In genomic region chr3:24951186-24951585, GRCh38 we compare ENCODE assay signal across 13 cellular contexts.
A peak's percentile ranks its signal among the peaks of the same experiment; 100 is the strongest.
DNase-seq lines count a peak whose midpoint lies in the region; ATAC-seq and TF ChIP-seq lines count a peak whose summit lies in the region.
"Had no signal": no experiment of that assay in that cellular context is flagged by ENCODE, and none has a peak within 500 bp of the region (broad histone marks: within the 10 kb centered on the region; RNA-seq: fewer than 3 reads in every experiment).

No MANE protein-coding gene starts in this region.

- H3K9me2 ChIP-seq in neural cell (ENCODE audit: insufficient read depth, low read length): no peaks in the 10 kb centered on the region

- peak overlapping the region; percentile 31 for H3K9ac ChIP-seq in neural cell (ENCODE audit: low read length)

- TF ChIP-seq CTCF in neural cell (IDR thresholded peaks at IDR 0.05; ENCODE audit: poor library complexity, severe bottlenecking): no peak

- intact Hi-C loops in cardiac septum (cut with DNase I) (no loop called here), Right ventricle myocardium superior (cut with DNase I) (no loop called here)

- peak overlapping the region; percentile 93 for H3K27ac ChIP-seq in neural cell (ENCODE audit: low read length)
- H3K27ac ChIP-seq: A549 had no signal

- in situ Hi-C loops in SK-MEL-5 (cut with HindIII; ENCODE audit: low pct_unique_long_range_greater_than_20kb, low sequenced_read_pairs): no loop called here

- H3F3A ChIP-seq in neural cell (ENCODE audit: insufficient read depth, low read length, poor library complexity, severe bottlenecking): peaks cover 7% of the 10 kb centered on the region

- no peak overlapping the region for H2AFZ ChIP-seq in neural cell (ENCODE audit: low read depth, low read length)

- peak; percentile 44 for DNase-seq in SK-MEL-5 (ENCODE audit: low read depth, low spot score)
- peak; percentile 61 for DNase-seq in globus pallidus (ENCODE audit: low spot score)
- peak; percentile 73 for DNase-seq in superior temporal gyrus (ENCODE audit: extremely low spot score)
- DNase-seq in cardiac septum (ENCODE audit: low spot score): no peak
- DNase-seq in Right ventricle myocardium superior: no peak
- no peak for DNase-seq in kidney tubule cell (ENCODE audit: low spot score)
- DNase-seq: DMS79, GDM1 had no signal

- TF ChIP-seq EP300 in neural cell (conservative IDR thresholded peaks at IDR 0.05; ENCODE audit: poor library complexity, severe bottlenecking): no peak

- H3K9me3 ChIP-seq in neural cell (ENCODE audit: low read length): no peaks in the 10 kb centered on the region
- H3K9me3 ChIP-seq: A549 had no signal

- H3K27me3 ChIP-seq in neural cell (ENCODE audit: insufficient read depth, low read depth, low read length): no peaks in the 10 kb centered on the region

- ATAC-seq in GM18517 (IDR thresholded peaks at IDR 0.05; ENCODE audit: unreplicated experiment) (no peak), Right ventricle myocardium superior (ENCODE audit: poor library complexity) (no peak)
- ATAC-seq: A549, HCT116, K562 had no signal

- H3K4me3 ChIP-seq in neural cell (ENCODE audit: low read length): no peak overlapping the region
- H3K4me3 ChIP-seq: A549, K562 had no signal

- H3K4me2 ChIP-seq in neural cell (ENCODE audit: low read length): no peak overlapping the region
- H3K4me2 ChIP-seq: A549 had no signal

- no peaks in the 10 kb centered on the region for H3K79me2 ChIP-seq in neural cell (replicated peaks; ENCODE audit: insufficient read depth, low read length)

- TF ChIP-seq RAD21 in neural cell (conservative IDR thresholded peaks at IDR 0.05): no peak

- H4K20me1 ChIP-seq in neural cell (ENCODE audit: insufficient read depth): no peaks in the 10 kb centered on the region

- no peaks in the 10 kb centered on the region for H3K36me3 ChIP-seq in neural cell (ENCODE audit: insufficient read depth, low read length)

TF ChIP-seq in neural cell, 6 proteins besides CTCF, POLR2A, EP300 and RAD21:
- TF ChIP-seq MXI1 (conservative IDR thresholded peaks at IDR 0.05; ENCODE audit: poor library complexity, severe bottlenecking) (no peak), SMC3 (conservative IDR thresholded peaks at IDR 0.05; ENCODE audit: poor library complexity) (no peak), TAF1 (IDR thresholded peaks at IDR 0.05; ENCODE audit: low read depth) (no peak), EZH2 (IDR thresholded peaks at IDR 0.05; ENCODE audit: borderline replicate concordance, insufficient read depth, low read length, poor library complexity, severe bottlenecking) (no peak), POLR2AphosphoS5 (IDR thresholded peaks at IDR 0.05) (no peak), REST (IDR thresholded peaks at IDR 0.05; ENCODE audit: borderline replicate concordance) (no peak)
TF ChIP-seq in neural cell: peak in this region for 0.

Comparison
In these comparisons a context has a peak if more than half of its experiments do, and no peak if none do; other contexts are left out.
1. DNase-seq: peak in SK-MEL-5 (single experiment), globus pallidus (single experiment) and superior temporal gyrus (single experiment); none in cardiac septum (single experiment), Right ventricle myocardium superior (single experiment) and kidney tubule cell (single experiment).